Comparison of ENCODE assay signal across 8 cellular contexts in genomic region chr1:77280962-77281361, GRCh38. TPM values are rescaled to one million over a fixed set of nuclear protein-coding genes. Genes with fewer than 3 reads are reported as not detected.
DNase-seq lines count a peak whose midpoint lies in the region; ATAC-seq and TF ChIP-seq lines count a peak whose summit lies in the region.

No MANE protein-coding gene starts in this region.

- 91 to 92% methylated on average over 4 of the region's 4 CpGs for WGBS in tibial nerve, 2 donors

- no peak for TF ChIP-seq POLR2A in tibial nerve (IDR thresholded peaks at IDR 0.05)

- H3K9ac ChIP-seq in HUES6 (ENCODE audit: low read length): no peak overlapping the region

- H3K4me3 ChIP-seq in HUES6 (ENCODE audit: low read depth, low read length) (peak overlapping the region; percentile 63), tibial nerve (no peak overlapping the region)
- no peak overlapping the region for H3K4me3 ChIP-seq in naive thymus-derived CD4-positive, alpha-beta T cell (ENCODE audit: low read length)

- intact Hi-C loops in CD4-positive, alpha-beta T cell (cut with DNase I, micrococcal nuclease): loop anchor here (2.0 to 5.0 kb wide), 3 partner anchors 62 to 151 kb away; partner anchors contain the start of gene PIGK (in 2 of the 2)
- intact Hi-C loops in naive thymus-derived CD4-positive, alpha-beta T cell (cut with micrococcal nuclease): loop anchor here (1.0 to 10.0 kb wide), 6 partner anchors 13 to 476 kb away; partner anchors contain the start of gene USP33 (in 1 of the 2)

- H3K36me3 ChIP-seq in HUES6 (ENCODE audit: control insufficient read depth, insufficient read depth, low read length): no peaks in the 10 kb centered on the region
- peaks cover 0 to 4% (median 0%) of the 10 kb centered on the region in 3 experiments for H3K36me3 ChIP-seq in naive thymus-derived CD4-positive, alpha-beta T cell (ENCODE audit: control insufficient read depth in 2 of 3, insufficient read depth in 3 of 3, low read length in 3 of 3)
- no peaks in the 10 kb centered on the region for H3K36me3 ChIP-seq in tibial nerve

- no peaks in the 10 kb centered on the region for H3K9me3 ChIP-seq in CD4-positive, alpha-beta T cell (ENCODE audit: control insufficient read depth, low read length)
- H3K9me3 ChIP-seq in HUES6 (ENCODE audit: control insufficient read depth, insufficient read depth, low read depth, low read length) (no peaks in the 10 kb centered on the region), tibial nerve (no peaks in the 10 kb centered on the region)
- no peaks in the 10 kb centered on the region for H3K9me3 ChIP-seq in naive thymus-derived CD4-positive, alpha-beta T cell (ENCODE audit: control insufficient read depth in 2 of 3, low read length in 3 of 3)

- CTCF ChIA-PET in CD4-positive, alpha-beta T cell (lab: Charles Lee): no interaction called here
- CTCF ChIA-PET in naive thymus-derived CD4-positive, alpha-beta T cell (lab: Charles Lee): interaction anchor here (0.7 to 1.9 kb wide), 4 partner anchors 12 to 132 kb away, joined by 3 to 5 read pairs (median 4); no protein-coding TSS in a partner anchor

- TF ChIP-seq CTCF in CD4-positive, alpha-beta T cell (IDR thresholded peaks at IDR 0.05): no peak
- TF ChIP-seq CTCF in omental fat pad (IDR thresholded peaks at IDR 0.05): no peak
- no peak for TF ChIP-seq CTCF in tibial nerve (IDR thresholded peaks at IDR 0.05)

- H3K27me3 Mint-ChIP-seq in CD4-positive, alpha-beta T cell: no peaks in the 10 kb centered on the region
- no peaks in the 10 kb centered on the region for H3K27me3 Mint-ChIP-seq in activated naive CD8-positive, alpha-beta T cell treated with anti-CD3 and anti-CD28 coated beads for 36 hours
- peaks cover 0 to 44% (median 0%) of the 10 kb centered on the region in 5 donors for H3K27me3 Mint-ChIP-seq in naive thymus-derived CD4-positive, alpha-beta T cell

- ATAC-seq in CD4-positive, alpha-beta T cell (ENCODE audit: poor library complexity): no peak
- ATAC-seq in naive thymus-derived CD4-positive, alpha-beta T cell: no peak
- ATAC-seq in omental fat pad (ENCODE audit: low FRiP score): no peak

- H3K36me3 Mint-ChIP-seq in CD4-positive, alpha-beta T cell (ENCODE audit: low read depth): no peaks in the 10 kb centered on the region
- no peaks in the 10 kb centered on the region for H3K36me3 Mint-ChIP-seq in activated naive CD8-positive, alpha-beta T cell treated with anti-CD3 and anti-CD28 coated beads for 36 hours
- H3K36me3 Mint-ChIP-seq in naive thymus-derived CD4-positive, alpha-beta T cell: no peaks in the 10 kb centered on the region

- peak overlapping the region; percentile 54 for H3K4me3 Mint-ChIP-seq in CD4-positive, alpha-beta T cell
- H3K4me3 Mint-ChIP-seq in activated naive CD8-positive, alpha-beta T cell treated with anti-CD3 and anti-CD28 coated beads for 36 hours: peak overlapping the region; percentile 51
- H3K4me3 Mint-ChIP-seq in naive thymus-derived CD4-positive, alpha-beta T cell: peak overlapping the region; percentile 60 to 89 (median 68)

- H3K9me3 Mint-ChIP-seq in CD4-positive, alpha-beta T cell: no peaks in the 10 kb centered on the region
- no peaks in the 10 kb centered on the region for H3K9me3 Mint-ChIP-seq in activated naive CD8-positive, alpha-beta T cell treated with anti-CD3 and anti-CD28 coated beads for 36 hours
- H3K9me3 Mint-ChIP-seq in naive thymus-derived CD4-positive, alpha-beta T cell: peaks cover 0 to 2% (median 0%) of the 10 kb centered on the region in 11 donors

- no peak for TF ChIP-seq EP300 in tibial nerve (IDR thresholded peaks at IDR 0.05)

- no peak overlapping the region for H3K27ac ChIP-seq in CD4-positive, alpha-beta T cell (ENCODE audit: low read depth, low read length)
- no peak overlapping the region for H3K27ac ChIP-seq in HUES6 (ENCODE audit: low read depth, low read length)
- H3K27ac ChIP-seq in naive thymus-derived CD4-positive, alpha-beta T cell (ENCODE audit: low read depth, low read length): peak overlapping the region; percentile 67
- H3K27ac ChIP-seq in tibial nerve: no peak overlapping the region

- H3K27me3 ChIP-seq in CD4-positive, alpha-beta T cell (ENCODE audit: control insufficient read depth, insufficient read depth, low read length): no peaks in the 10 kb centered on the region
- H3K27me3 ChIP-seq in HUES6 (ENCODE audit: control insufficient read depth, insufficient read depth, low read length) (peaks cover 66% of the 10 kb centered on the region), tibial nerve (no peaks in the 10 kb centered on the region)
- no peaks in the 10 kb centered on the region for H3K27me3 ChIP-seq in naive thymus-derived CD4-positive, alpha-beta T cell (ENCODE audit: control insufficient read depth in 2 of 2, insufficient read depth in 2 of 2, low read length in 2 of 2)

- peaks cover 10% of the 10 kb centered on the region for H3K4me1 ChIP-seq in HUES6 (ENCODE audit: control insufficient read depth, insufficient read depth, low read length)
- peaks cover 0 to 31% of the 10 kb centered on the region in 2 donors for H3K4me1 ChIP-seq in naive thymus-derived CD4-positive, alpha-beta T cell (ENCODE audit: control insufficient read depth in 2 of 2, insufficient read depth in 2 of 2, low read length in 2 of 2)
- peaks cover 0 to 20% (median 5%) of the 10 kb centered on the region in 4 donors for H3K4me1 ChIP-seq in tibial nerve

- peak overlapping the region; percentile 32 for H3K27ac Mint-ChIP-seq in CD4-positive, alpha-beta T cell
- H3K27ac Mint-ChIP-seq in activated naive CD8-positive, alpha-beta T cell treated with anti-CD3 and anti-CD28 coated beads for 36 hours: no peak overlapping the region
- peak overlapping the region in 8 of 9 donors; percentile 17 to 87 (median 67) for H3K27ac Mint-ChIP-seq in naive thymus-derived CD4-positive, alpha-beta T cell

- DNase-seq in CD4-positive, alpha-beta T cell: no peak
- DNase-seq in activated naive CD8-positive, alpha-beta T cell treated with anti-CD3 and anti-CD28 coated beads for 36 hours: no peak
- peak in 2 of 9 donors; percentile 2 to 9 for DNase-seq in naive thymus-derived CD4-positive, alpha-beta T cell
- DNase-seq in omental fat pad (ENCODE audit: low spot score) (no peak), NCI-H524 treated with DMSO at 0.1 percent for 48 hours (lab: John Stamatoyannopoulos, UW) (no peak), tibial nerve (ENCODE audit: low spot score in 2 of 2) (no peak), HK-2 (ENCODE audit: unreplicated experiment) (no peak)

- POLR2A ChIA-PET in CD4-positive, alpha-beta T cell (lab: Charles Lee): interaction anchor here (0.6 to 3.6 kb wide), 18 partner anchors 9 to 891 kb away, joined by 3 to 35 read pairs (median 6); partner anchors contain the start of genes PIGK and ZZZ3
- POLR2A ChIA-PET in naive thymus-derived CD4-positive, alpha-beta T cell (lab: Charles Lee): interaction anchor here (0.6 to 4.5 kb wide), 20 partner anchors 10 to 402 kb away, joined by 3 to 44 read pairs (median 5); partner anchors contain the start of genes PIGK and ZZZ3

- H3K4me1 Mint-ChIP-seq in CD4-positive, alpha-beta T cell (ENCODE audit: low read depth): peaks cover 55% of the 10 kb centered on the region
- peaks cover 37% of the 10 kb centered on the region for H3K4me1 Mint-ChIP-seq in activated naive CD8-positive, alpha-beta T cell treated with anti-CD3 and anti-CD28 coated beads for 36 hours
- peaks cover 29 to 72% (median 59%) of the 10 kb centered on the region in 7 donors for H3K4me1 Mint-ChIP-seq in naive thymus-derived CD4-positive, alpha-beta T cell

RNA-seq across cellular contexts. Expression of gene AK5, which starts 0.9 kb away (rescaled TPM):
- 10 to 100 TPM; 32.0 TPM for total RNA-seq in CD4-positive, alpha-beta T cell
- total RNA-seq in activated naive CD8-positive, alpha-beta T cell treated with anti-CD3 and anti-CD28 coated beads for 36 hours: 1 to 10 TPM; 4.3 to 6.6 TPM
- total RNA-seq in naive thymus-derived CD4-positive, alpha-beta T cell: 10 to 100 TPM in 4 of 5 experiments, 1 to 10 TPM in 1; 1.7 to 59.4 (median 41.0) TPM
- polyA plus RNA-seq in naive thymus-derived CD4-positive, alpha-beta T cell: 10 to 100 TPM; 80.1 to 82.1 TPM
- under 1 TPM in 3 of 4 donors, not detected in 1; 0.13 to 0.84 (median 0.47) TPM for total RNA-seq in omental fat pad
- 10 to 100 TPM; 16.7 to 21.3 (median 20.0) TPM for total RNA-seq in tibial nerve
